8 cellular contexts compared by ENCODE assay signal in genomic region chr9:15423328-15423985, GRCh38. TPM values are rescaled to one million over a fixed set of nuclear protein-coding genes. Genes with fewer than 3 reads are reported as not detected.
DNase-seq lines count a peak whose midpoint lies in the region; ATAC-seq and TF ChIP-seq lines count a peak whose summit lies in the region.

No MANE protein-coding gene starts in this region.

- H3K27ac ChIP-seq in osteoblast (ENCODE audit: low read depth, low read length): peak overlapping the region; percentile 73

- 0 out of 2 replicates have a peak, but pooled peaks cover 2% of the 10 kb centered on the region for H3K9me3 ChIP-seq in HAP-1
- no peaks in the 10 kb centered on the region for H3K9me3 ChIP-seq in osteoblast (ENCODE audit: low read depth, low read length)

- H3K36me3 ChIP-seq in HAP-1 (replicated peaks): peaks cover 37% of the 10 kb centered on the region
- H3K36me3 ChIP-seq in osteoblast (ENCODE audit: insufficient read depth, low read length): peaks cover 21% of the 10 kb centered on the region

- H3K4me2 ChIP-seq in osteoblast (ENCODE audit: insufficient read depth, low read length): peak overlapping the region; percentile 83

- peaks cover 8% of the 10 kb centered on the region for H4K20me1 ChIP-seq in osteoblast (ENCODE audit: insufficient read depth, low read length)

- in situ Hi-C loops in HAP-1 (cut with MboI; ENCODE audit: low sequenced_read_pairs): no loop called here

- TF ChIP-seq CTCF in AG10803 (conservative IDR thresholded peaks at IDR 0.05; ENCODE audit: low read length): peak; percentile 52
- peak; percentile 38 for TF ChIP-seq CTCF in osteoblast (IDR thresholded peaks at IDR 0.05; ENCODE audit: extremely low read depth, low read depth, low read length)

- H3K4me1 ChIP-seq in HAP-1 (peaks cover 8% of the 10 kb centered on the region), osteoblast (ENCODE audit: insufficient read depth, low read length) (peaks cover 24% of the 10 kb centered on the region)

- H3K79me2 ChIP-seq in osteoblast (ENCODE audit: insufficient read depth, low read length): peaks cover 55% of the 10 kb centered on the region

- peak; percentile 50 for DNase-seq in AG10803 (ENCODE audit: low read depth)
- DNase-seq in HAP-1 (ENCODE audit: low spot score in 2 of 2): no peak
- peak; percentile 3 for DNase-seq in SW480 (ENCODE audit: low spot score)
- peak; percentile 24 for DNase-seq in fibroblast of gingiva (ENCODE audit: low read depth)
- peak; percentile 84 for DNase-seq in osteoblast (ENCODE audit: insufficient read length, low spot score, missing footprints)

- peak overlapping the region; percentile 99 for H2AFZ ChIP-seq in osteoblast (ENCODE audit: low read length)

- H3K27me3 ChIP-seq in HAP-1 (ENCODE audit: low read depth) (no peaks in the 10 kb centered on the region), osteoblast (ENCODE audit: insufficient read depth, low read length) (no peaks in the 10 kb centered on the region)

- ATAC-seq in HG02798 (IDR thresholded peaks at IDR 0.05; ENCODE audit: poor library complexity, unreplicated experiment) (no peak), GM18873 (IDR thresholded peaks at IDR 0.05; ENCODE audit: low FRiP score, unreplicated experiment) (no peak), GM21723 (IDR thresholded peaks at IDR 0.05; ENCODE audit: unreplicated experiment) (no peak)

- H3K4me3 ChIP-seq in AG10803 (ENCODE audit: low read length) (peak overlapping the region; percentile 96), HAP-1 (peak overlapping the region; percentile 95), osteoblast (ENCODE audit: insufficient read depth, low read length) (peak overlapping the region; percentile 98)

RNA-seq across cellular contexts. Expression of gene SNAPC3, which starts 0.8 kb away (rescaled TPM):
- total RNA-seq in osteoblast: 30.4 TPM in 2 replicates

Comparison
In these comparisons a context has a peak if more than half of its experiments do, and no peak if none do; other contexts are left out.
1. DNase-seq: peak in AG10803 (single experiment), SW480 (single experiment), fibroblast of gingiva (single experiment) and osteoblast (single experiment); none in HAP-1 (0 of 2).
2. Peak in every context shown above with its lines, with median percentiles within 50 percentile points of each other: H3K4me3 ChIP-seq.